ENCODE assay signal across 12 cellular contexts in the genomic region with DNA sequence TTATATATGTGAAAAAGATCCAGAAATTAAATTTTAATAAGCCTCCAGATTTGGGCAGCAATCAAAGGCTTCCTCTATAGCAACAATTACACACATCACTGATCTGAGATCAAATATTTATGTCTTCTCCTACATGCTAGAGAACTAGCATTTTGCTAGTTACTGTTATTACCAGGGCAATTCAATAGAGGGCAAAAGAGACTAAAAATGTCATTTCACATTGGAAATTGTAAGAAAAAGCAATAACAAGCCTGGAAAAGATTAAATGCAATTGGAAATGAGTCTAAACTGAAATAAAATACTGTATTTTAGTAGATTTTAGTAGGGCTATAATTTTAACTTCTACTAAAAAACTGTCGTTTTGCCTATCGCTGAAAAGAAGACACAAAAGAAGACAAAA. TPM values are rescaled to one million over a fixed set of nuclear protein-coding genes. Genes with fewer than 3 reads are reported as not detected.
A peak's percentile ranks its signal among the peaks of the same experiment; 100 is the strongest.
DNase-seq lines count a peak whose midpoint lies in the region; ATAC-seq, FAIRE-seq and TF ChIP-seq lines count a peak whose summit lies in the region.
"Had no signal": no experiment of that assay in that cellular context is flagged by ENCODE, and none has a peak within 500 bp of the region (broad histone marks: within the 10 kb centered on the region; RNA-seq: fewer than 3 reads in every experiment).

No MANE protein-coding gene starts in this region.

- H3K27ac ChIP-seq in astrocyte (ENCODE audit: low read depth, low read length) (no peak overlapping the region), left lung (no peak overlapping the region)
- H3K27ac ChIP-seq: SJCRH30 had no signal

- FAIRE-seq in astrocyte (lab: Jason Lieb, UNC): no peak
- FAIRE-seq: islet of Langerhans had no signal

- peaks cover 21% of the 10 kb centered on the region for H3K36me3 Mint-ChIP-seq in astrocyte (ENCODE audit: low read depth, unreplicated experiment)
- peaks cover 6% of the 10 kb centered on the region for H3K36me3 Mint-ChIP-seq in T-helper 2 cell treated with Interferon-gamma antibody and Interleukin-4, amounts not matched to agents 5 μg/mL and 100 μg/mL, for 36 hours (ENCODE audit: low read depth)

- H3K27me3 Mint-ChIP-seq in astrocyte (ENCODE audit: low read depth, unreplicated experiment): no peaks in the 10 kb centered on the region
- H3K27me3 Mint-ChIP-seq in T-helper 2 cell treated with Interferon-gamma antibody and Interleukin-4, amounts not matched to agents 5 μg/mL and 100 μg/mL, for 36 hours (ENCODE audit: low read depth): no peaks in the 10 kb centered on the region
- H3K27me3 Mint-ChIP-seq: activated naive CD4-positive, alpha-beta T cell treated with anti-CD3 and anti-CD28 coated beads, Interleukin-2, amount 50 U/mL, for 24 hours had no signal

- H3K9me3 ChIP-seq in astrocyte (ENCODE audit: insufficient read depth, low read depth, low read length) (no peaks in the 10 kb centered on the region), left lung (peaks cover 0 to 19% of the 10 kb centered on the region in 2 donors)

- H3K4me2 ChIP-seq in astrocyte (ENCODE audit: low read length): no peak overlapping the region

- TF ChIP-seq CTCF in HFF-Myc (IDR thresholded peaks at IDR 0.05; ENCODE audit: low read depth, low read length, missing control alignments): peak; percentile 20
- TF ChIP-seq CTCF in astrocyte (IDR thresholded peaks at IDR 0.05; ENCODE audit: insufficient read depth, low read depth, low read length): peak; percentile 39
- TF ChIP-seq CTCF in left lung (IDR thresholded peaks at IDR 0.05): peak in 1 of 2 donors; percentile 30

- ATAC-seq in left lung: peak; percentile 12
- no peak for ATAC-seq in GM21367 (IDR thresholded peaks at IDR 0.05; ENCODE audit: unreplicated experiment)
- ATAC-seq in HG03025 (IDR thresholded peaks at IDR 0.05; ENCODE audit: low FRiP score, unreplicated experiment): no peak

- no peaks in the 10 kb centered on the region for H3K4me1 ChIP-seq in astrocyte (ENCODE audit: insufficient read depth, low read length)
- H3K4me1 ChIP-seq in left lung: peaks cover 0 to 12% of the 10 kb centered on the region in 2 donors
- H3K4me1 ChIP-seq: SJCRH30 had no signal

- no peak overlapping the region for H3K4me3 ChIP-seq in HFF-Myc (replicated peaks; ENCODE audit: low read depth, low read length)
- no peak overlapping the region for H3K4me3 ChIP-seq in astrocyte (ENCODE audit: insufficient read depth, low read depth, low read length)
- no peak overlapping the region for H3K4me3 ChIP-seq in left lung
- H3K4me3 ChIP-seq: SJCRH30 had no signal

- no peaks in the 10 kb centered on the region for H3K79me2 ChIP-seq in astrocyte (ENCODE audit: insufficient read depth, low read length)

- no peak overlapping the region for H3K4me3 Mint-ChIP-seq in astrocyte (ENCODE audit: unreplicated experiment)
- no peak overlapping the region for H3K4me3 Mint-ChIP-seq in T-helper 2 cell treated with Interferon-gamma antibody and Interleukin-4, amounts not matched to agents 5 μg/mL and 100 μg/mL, for 36 hours
- H3K4me3 Mint-ChIP-seq: activated naive CD4-positive, alpha-beta T cell treated with anti-CD3 and anti-CD28 coated beads, Interleukin-2, amount 50 U/mL, for 24 hours had no signal

- H2AFZ ChIP-seq in astrocyte (ENCODE audit: low read depth, low read length): no peak overlapping the region

- H3K4me1 Mint-ChIP-seq in astrocyte (ENCODE audit: low read depth, unreplicated experiment): no peaks in the 10 kb centered on the region
- H3K4me1 Mint-ChIP-seq in T-helper 2 cell treated with Interferon-gamma antibody and Interleukin-4, amounts not matched to agents 5 μg/mL and 100 μg/mL, for 36 hours (ENCODE audit: low read depth): no peaks in the 10 kb centered on the region
- H3K4me1 Mint-ChIP-seq: activated naive CD4-positive, alpha-beta T cell treated with anti-CD3 and anti-CD28 coated beads, Interleukin-2, amount 50 U/mL, for 24 hours had no signal

- intact Hi-C loops in left lung (cut with DNase I): no loop called here

- no peaks in the 10 kb centered on the region for H3K27me3 ChIP-seq in astrocyte (ENCODE audit: insufficient read depth, low read length)
- H3K27me3 ChIP-seq in left lung: no peaks in the 10 kb centered on the region
- H3K27me3 ChIP-seq: SJCRH30 had no signal

- H3K9me3 Mint-ChIP-seq in astrocyte (ENCODE audit: unreplicated experiment): peaks cover 7% of the 10 kb centered on the region
- H3K9me3 Mint-ChIP-seq in T-helper 2 cell treated with Interferon-gamma antibody and Interleukin-4, amounts not matched to agents 5 μg/mL and 100 μg/mL, for 36 hours: peaks cover 14% of the 10 kb centered on the region
- H3K9me3 Mint-ChIP-seq: activated naive CD4-positive, alpha-beta T cell treated with anti-CD3 and anti-CD28 coated beads, Interleukin-2, amount 50 U/mL, for 24 hours had no signal

- DNase-seq in AG08395 (ENCODE audit: low spot score): peak; percentile 45
- DNase-seq in HFF-Myc (ENCODE audit: extremely low read depth, low read depth): no peak
- peak; percentile 3 for DNase-seq in astrocyte (ENCODE audit: low read depth)
- no peak for DNase-seq in left lung
- DNase-seq in EL: no peak
- DNase-seq in T-helper 2 cell treated with Interferon-gamma antibody and Interleukin-4, amounts not matched to agents 5 μg/mL and 100 μg/mL, for 36 hours (ENCODE audit: low spot score): no peak
- DNase-seq: DMS153, SJCRH30 had no signal

- H4K20me1 ChIP-seq in astrocyte (ENCODE audit: insufficient read depth, low read length): no peaks in the 10 kb centered on the region

- no peak overlapping the region for H3K9ac ChIP-seq in astrocyte (ENCODE audit: low read length)

- no peak overlapping the region for H3K27ac Mint-ChIP-seq in astrocyte (ENCODE audit: unreplicated experiment)
- H3K27ac Mint-ChIP-seq in T-helper 2 cell treated with Interferon-gamma antibody and Interleukin-4, amounts not matched to agents 5 μg/mL and 100 μg/mL, for 36 hours: no peak overlapping the region
- H3K27ac Mint-ChIP-seq: activated naive CD4-positive, alpha-beta T cell treated with anti-CD3 and anti-CD28 coated beads, Interleukin-2, amount 50 U/mL, for 24 hours had no signal

- H3K36me3 ChIP-seq in astrocyte (ENCODE audit: insufficient read depth, low read length) (no peaks in the 10 kb centered on the region), left lung (no peaks in the 10 kb centered on the region)
- H3K36me3 ChIP-seq: SJCRH30 had no signal

RNA-seq across cellular contexts. Expression of gene ANO6, which starts 32.6 kb away (rescaled TPM):
- 111 and 113 TPM in 2 replicates for total RNA-seq in astrocyte
- 10 to 100 TPM; 63.8 to 79.7 TPM for total RNA-seq in left lung

Comparison
In these comparisons a context has a peak if more than half of its experiments do, and no peak if none do; other contexts are left out.
1. DNase-seq: peak in AG08395 (single experiment) and astrocyte (single experiment); none in HFF-Myc (single experiment), left lung (0 of 2), EL (single experiment) and T-helper 2 cell treated with Interferon-gamma antibody and Interleukin-4, amounts not matched to agents 5 μg/mL and 100 μg/mL, for 36 hours (single experiment).